ENCODE assay signal across 8 cellular contexts in genomic region chr2:239400907-239401449, GRCh38. TPM values are rescaled to one million over a fixed set of nuclear protein-coding genes. Genes with fewer than 3 reads are reported as not detected.
DNase-seq lines count a peak whose midpoint lies in the region; ATAC-seq, FAIRE-seq and TF ChIP-seq lines count a peak whose summit lies in the region.

HDAC4 (minus strand) TSS chr2:239401020; CDS start chr2:239352699, 48,321 bp downstream.

- H3K4me2 ChIP-seq in astrocyte (ENCODE audit: low read length) = peak within 1 kb of the TSS; percentile 93

- H3K4me1 ChIP-seq in astrocyte (ENCODE audit: insufficient read depth, low read length) (peaks cover 15% of the 10 kb centered on the region), right cardiac atrium (ENCODE audit: control insufficient read depth, insufficient read depth, low read length) (no peaks in the 10 kb centered on the region), psoas muscle (peaks cover 30% of the 10 kb centered on the region), urinary bladder (ENCODE audit: insufficient read depth) (no peaks in the 10 kb centered on the region)

- peak within 1 kb of the TSS; percentile 99 for H3K9ac ChIP-seq in astrocyte (ENCODE audit: low read length)

- ATAC-seq in GM18502 (IDR thresholded peaks at IDR 0.05; ENCODE audit: poor library complexity, unreplicated experiment) (peak; percentile 91), HG03025 (IDR thresholded peaks at IDR 0.05; ENCODE audit: low FRiP score, unreplicated experiment) (peak; percentile 93), right cardiac atrium (peak; percentile 99), psoas muscle (peak; percentile 90 to 95 (median 93))

- peak within 1 kb of the TSS; percentile 100 for H2AFZ ChIP-seq in astrocyte (ENCODE audit: low read depth, low read length)

- intact Hi-C loops in right cardiac atrium (cut with DNase I) = no loop called here
- intact Hi-C loops in psoas muscle (cut with DNase I) = loop anchor here in 1 of 2 donors (1.0 to 5.0 kb wide), 2 partner anchors 96 to 481 kb away; no protein-coding TSS in a partner anchor

- H3K27ac ChIP-seq in astrocyte (ENCODE audit: low read depth, low read length) (peak within 1 kb of the TSS; percentile 100), right cardiac atrium (ENCODE audit: low read length) (peak within 1 kb of the TSS; percentile 96), psoas muscle (peak within 1 kb of the TSS; percentile 100), urinary bladder (ENCODE audit: low read depth) (peak within 1 kb of the TSS; percentile 99)

- H3K9me3 Mint-ChIP-seq in astrocyte (ENCODE audit: unreplicated experiment) = no peaks in the 10 kb centered on the region

- no peaks in the 10 kb centered on the region for H3K36me3 Mint-ChIP-seq in astrocyte (ENCODE audit: low read depth, unreplicated experiment)

- H3K36me3 ChIP-seq in astrocyte (ENCODE audit: insufficient read depth, low read length) (no peaks in the 10 kb centered on the region), psoas muscle (ENCODE audit: insufficient read depth in 1 of 2, low read depth in 1 of 2) (no peaks in the 10 kb centered on the region), urinary bladder (ENCODE audit: insufficient read depth) (no peaks in the 10 kb centered on the region)

- peak within 1 kb of the TSS; percentile 88 for H3K4me3 Mint-ChIP-seq in astrocyte (ENCODE audit: unreplicated experiment)

- H3K4me1 Mint-ChIP-seq in astrocyte (ENCODE audit: low read depth, unreplicated experiment) = peaks cover 11% of the 10 kb centered on the region

- no peaks in the 10 kb centered on the region for H3K9me3 ChIP-seq in astrocyte (ENCODE audit: insufficient read depth, low read depth, low read length)
- H3K9me3 ChIP-seq in right cardiac atrium (ENCODE audit: control insufficient read depth, low read length) = no peaks in the 10 kb centered on the region
- no peaks in the 10 kb centered on the region for H3K9me3 ChIP-seq in psoas muscle

- H4K20me1 ChIP-seq in astrocyte (ENCODE audit: insufficient read depth, low read length) = peaks cover 36% of the 10 kb centered on the region

- H3K4me3 ChIP-seq in astrocyte (ENCODE audit: insufficient read depth, low read depth, low read length) (peak within 1 kb of the TSS; percentile 75), right cardiac atrium (ENCODE audit: low read length) (peak within 1 kb of the TSS; percentile 98), psoas muscle (peak within 1 kb of the TSS; percentile 79), urinary bladder (ENCODE audit: low read depth, low read length) (peak within 1 kb of the TSS; percentile 95)

- TF ChIP-seq CTCF in astrocyte (IDR thresholded peaks at IDR 0.05; ENCODE audit: insufficient read depth, low read depth, low read length) = no peak
- no peak for TF ChIP-seq CTCF in psoas muscle (IDR thresholded peaks at IDR 0.05)

- no peaks in the 10 kb centered on the region for H3K27me3 ChIP-seq in astrocyte (ENCODE audit: insufficient read depth, low read length)
- no peaks in the 10 kb centered on the region for H3K27me3 ChIP-seq in right cardiac atrium (ENCODE audit: control insufficient read depth, insufficient read depth)
- no peaks in the 10 kb centered on the region for H3K27me3 ChIP-seq in psoas muscle (ENCODE audit: insufficient read depth in 3 of 3, low read length in 2 of 3)

- peak within 1 kb of the TSS; percentile 93 for H3K27ac Mint-ChIP-seq in astrocyte (ENCODE audit: unreplicated experiment)

- DNase-seq in NCI-H2029 treated with DMSO at 0.1 percent for 48 hours (lab: John Stamatoyannopoulos, UW) = peak; percentile 91
- DNase-seq in T-helper 9 cell = peak; percentile 98
- DNase-seq in astrocyte (ENCODE audit: low read depth) = peak; percentile 94
- DNase-seq in right cardiac atrium = peak; percentile 100
- DNase-seq in psoas muscle = peak; percentile 99 to 100

- no peak for FAIRE-seq in astrocyte (lab: Jason Lieb, UNC)

- peaks cover 2% of the 10 kb centered on the region for H3K27me3 Mint-ChIP-seq in astrocyte (ENCODE audit: low read depth, unreplicated experiment)

- peaks cover 37% of the 10 kb centered on the region for H3K79me2 ChIP-seq in astrocyte (ENCODE audit: insufficient read depth, low read length)

- WGBS in right cardiac atrium = under 1% methylated on average over 55 of the region's 55 CpGs
- WGBS in psoas muscle, 3 donors = 0 to 1% (median 0%) methylated on average over 26 to 55 of the region's 55 CpGs
- under 1% methylated on average over 55 of the region's 55 CpGs for WGBS in urinary bladder

RNA-seq across cellular contexts. Expression of gene HDAC4, which starts in this region (rescaled TPM):
- total RNA-seq in astrocyte (11.8 and 12.4 TPM in 2 replicates), right cardiac atrium (10 to 100 TPM; 18.3 to 29.1 (median 25.4) TPM), psoas muscle (100 to 1,000 TPM; 129 to 329 (median 154) TPM), urinary bladder (29.5 TPM)
- polyA plus RNA-seq in right cardiac atrium (7.8 TPM), psoas muscle (10 to 100 TPM in 2 of 3 donors, 1 to 10 TPM in 1; 7.9 to 38.6 (median 29.9) TPM), urinary bladder (24.4 TPM)

Comparison
In these comparisons a context has a peak if more than half of its experiments do, and no peak if none do; other contexts are left out.
1. Peak in every context shown above with its lines: DNase-seq, ATAC-seq, H3K4me3 ChIP-seq and H3K27ac ChIP-seq.